ENCODE assay signal across 16 cellular contexts in genomic region chr15:70406624-70407390, GRCh38.
"Had no signal": no experiment of that assay in that cellular context is flagged by ENCODE, and none has a peak within 500 bp of the region (broad histone marks: within the 10 kb centered on the region; RNA-seq: fewer than 3 reads in every experiment).

No MANE protein-coding gene starts in this region.

- H3K4me1 ChIP-seq: left ventricle myocardium inferior, parathyroid adenoma had no signal

- DNase-seq: activated CD4-positive, alpha-beta memory T cell treated with anti-CD3 and anti-CD28 coated beads for 36 hours; activated CD4-positive, alpha-beta T cell treated with anti-CD3 and anti-CD28 coated beads for 36 hours; activated CD8-positive, alpha-beta memory T cell treated with anti-CD3 and anti-CD28 coated beads, Interleukin-2, amount 10 ng/mL, durations not matched to agents 7 days and 5 days; activated naive CD8-positive, alpha-beta T cell treated with anti-CD3 and anti-CD28 coated beads for 36 hours; amniotic stem cell; caudate nucleus; foreskin melanocyte; kidney; left ventricle myocardium inferior; mucosa of descending colon; naive thymus-derived CD4-positive, alpha-beta T cell; stimulated activated CD4-positive, alpha-beta T cell treated with anti-CD3 and anti-CD28 coated beads, Interleukin-1b, Interleukin-23, amount 100 ng/mL, for 48 hours; stimulated activated CD8-positive, alpha-beta memory T cell treated with anti-CD3 and anti-CD28 coated beads, Interleukin-4, amount 100 ng/mL, for 48 hours; stimulated activated naive CD4-positive, alpha-beta T cell had no signal

- H3K4me1 Mint-ChIP-seq: activated CD4-positive, alpha-beta T cell treated with anti-CD3 and anti-CD28 coated beads for 36 hours; activated CD8-positive, alpha-beta memory T cell treated with anti-CD3 and anti-CD28 coated beads, Interleukin-2, amount 10 ng/mL, durations not matched to agents 7 days and 5 days; activated naive CD8-positive, alpha-beta T cell treated with anti-CD3 and anti-CD28 coated beads for 36 hours; naive thymus-derived CD4-positive, alpha-beta T cell had no signal

- H3K9me3 Mint-ChIP-seq: activated naive CD8-positive, alpha-beta T cell treated with anti-CD3 and anti-CD28 coated beads for 36 hours had no signal

- H3K36me3 ChIP-seq: left ventricle myocardium inferior had no signal

- ATAC-seq: activated CD4-positive, alpha-beta T cell treated with anti-CD3 and anti-CD28 coated beads for 36 hours; activated CD8-positive, alpha-beta memory T cell treated with anti-CD3 and anti-CD28 coated beads, Interleukin-2, amount 10 ng/mL, durations not matched to agents 7 days and 5 days; mucosa of descending colon; naive thymus-derived CD4-positive, alpha-beta T cell had no signal

- H3K4me3 ChIP-seq: left ventricle myocardium inferior, mucosa of descending colon had no signal

- H3K36me3 Mint-ChIP-seq: activated CD4-positive, alpha-beta memory T cell treated with anti-CD3 and anti-CD28 coated beads for 36 hours; activated CD8-positive, alpha-beta memory T cell treated with anti-CD3 and anti-CD28 coated beads, Interleukin-2, amount 10 ng/mL, durations not matched to agents 7 days and 5 days; activated naive CD8-positive, alpha-beta T cell treated with anti-CD3 and anti-CD28 coated beads for 36 hours; naive thymus-derived CD4-positive, alpha-beta T cell had no signal

- H3K4me3 Mint-ChIP-seq: activated CD4-positive, alpha-beta memory T cell treated with anti-CD3 and anti-CD28 coated beads for 36 hours; activated CD4-positive, alpha-beta T cell treated with anti-CD3 and anti-CD28 coated beads for 36 hours; activated CD8-positive, alpha-beta memory T cell treated with anti-CD3 and anti-CD28 coated beads, Interleukin-2, amount 10 ng/mL, durations not matched to agents 7 days and 5 days; activated naive CD8-positive, alpha-beta T cell treated with anti-CD3 and anti-CD28 coated beads for 36 hours; naive thymus-derived CD4-positive, alpha-beta T cell had no signal

- H3K27ac Mint-ChIP-seq: activated CD4-positive, alpha-beta memory T cell treated with anti-CD3 and anti-CD28 coated beads for 36 hours; activated CD4-positive, alpha-beta T cell treated with anti-CD3 and anti-CD28 coated beads for 36 hours; activated CD8-positive, alpha-beta memory T cell treated with anti-CD3 and anti-CD28 coated beads, Interleukin-2, amount 10 ng/mL, durations not matched to agents 7 days and 5 days; activated naive CD8-positive, alpha-beta T cell treated with anti-CD3 and anti-CD28 coated beads for 36 hours; naive thymus-derived CD4-positive, alpha-beta T cell had no signal

- H3K9ac ChIP-seq: parathyroid adenoma had no signal

- H3K9me3 ChIP-seq: mucosa of descending colon had no signal

- H3K27ac ChIP-seq: epithelial cell of prostate, left ventricle myocardium inferior, parathyroid adenoma had no signal

- H3K27me3 Mint-ChIP-seq: activated CD4-positive, alpha-beta T cell treated with anti-CD3 and anti-CD28 coated beads for 36 hours had no signal
